Comparison of ENCODE assay signal across 1 cellular context in the genomic region with DNA sequence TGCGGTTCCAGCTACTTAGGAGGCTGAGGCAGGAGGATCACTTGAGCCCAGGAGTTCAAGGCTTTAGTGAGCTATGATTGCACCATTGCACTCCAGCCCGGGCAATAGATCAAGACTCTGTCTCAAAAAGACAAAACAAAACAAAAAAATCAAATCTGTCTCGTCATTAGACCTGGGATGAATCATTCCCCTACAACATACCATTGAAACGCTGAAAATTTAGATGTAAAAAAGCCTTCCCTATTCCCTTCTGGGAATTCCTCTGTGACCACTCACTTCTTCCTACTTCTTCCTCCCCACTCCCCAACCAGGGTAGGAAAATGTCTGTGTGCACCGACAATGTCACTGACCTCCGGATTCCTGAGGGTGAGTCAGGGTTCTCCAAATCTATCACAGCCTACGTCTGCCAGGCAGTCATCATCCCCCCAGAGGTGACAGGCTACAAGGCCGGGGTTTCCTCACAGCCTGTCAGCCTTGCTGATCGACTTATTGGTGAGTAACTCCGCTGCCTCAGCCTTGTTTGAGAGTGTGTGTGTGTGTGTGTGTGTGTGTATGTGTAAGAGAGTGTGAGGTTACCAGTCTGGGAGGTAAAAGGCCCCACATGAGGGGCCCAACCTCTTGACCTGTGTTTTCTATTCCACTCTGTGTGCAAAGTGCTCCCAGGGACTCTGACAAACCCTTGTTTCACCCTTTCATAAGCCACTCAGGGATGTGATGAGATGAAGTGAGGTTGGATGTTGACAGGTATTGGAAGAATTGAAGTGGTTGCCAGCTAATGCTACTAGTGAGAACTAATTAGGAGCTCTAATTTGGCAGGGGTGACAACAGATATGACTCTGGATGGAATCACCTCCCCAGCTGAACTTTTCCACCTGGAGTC.
TF ChIP-seq lines count a peak whose summit lies in the region.

No MANE protein-coding gene starts in this region.

TF ChIP-seq in GM23338, 12 proteins besides CTCF, POLR2A, EP300 and RAD21 (continued from another document):
- TF ChIP-seq REST (IDR thresholded peaks at IDR 0.05; ENCODE audit: unreplicated experiment) (no peak), STAT1 (IDR thresholded peaks at IDR 0.05; ENCODE audit: unreplicated experiment) (no peak), ZNF114 (CRISPR knock-in tag; IDR thresholded peaks at IDR 0.05) (no peak)
